In the genomic region with DNA sequence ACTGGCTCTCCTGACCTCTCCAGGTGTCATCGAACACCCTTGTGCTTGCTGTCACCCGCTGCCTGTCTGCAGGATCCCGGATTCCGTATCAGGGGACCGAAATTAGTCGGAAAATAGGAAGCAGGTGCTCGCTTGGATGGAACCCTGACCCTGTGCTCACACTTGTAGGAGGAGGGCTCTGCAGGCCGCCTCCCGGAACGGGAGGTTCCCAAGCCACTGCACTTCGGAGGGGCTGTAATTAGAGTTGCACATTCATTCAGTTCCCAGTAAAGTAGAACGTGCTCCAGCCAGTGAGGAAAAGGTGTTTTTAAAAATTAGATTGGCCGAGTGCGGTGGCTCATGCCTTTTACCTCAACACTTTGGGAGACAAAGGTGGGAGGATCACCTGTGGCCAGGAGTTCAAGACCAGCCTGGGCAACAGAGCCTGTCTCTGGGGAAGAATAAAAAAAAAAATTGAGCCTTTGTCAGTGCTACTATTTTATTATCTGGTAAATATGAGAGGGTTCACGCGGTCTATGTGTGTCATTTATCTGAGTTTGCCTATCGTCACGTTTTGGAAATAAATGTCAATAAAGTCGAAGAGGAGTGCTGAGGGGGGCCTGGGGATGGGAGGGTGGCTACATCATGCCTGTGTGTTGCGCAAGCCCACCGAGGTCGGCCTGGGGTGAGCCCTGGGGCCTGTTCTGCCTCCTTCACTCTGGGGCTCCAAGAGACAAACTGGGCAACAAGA, we compare ENCODE assay signal across 8 cellular contexts. TPM values are rescaled to one million over a fixed set of nuclear protein-coding genes. Genes with fewer than 3 reads are reported as not detected.
A peak's percentile ranks its signal among the peaks of the same experiment; 100 is the strongest.
DNase-seq lines count a peak whose midpoint lies in the region; ATAC-seq, FAIRE-seq and TF ChIP-seq lines count a peak whose summit lies in the region.

No MANE protein-coding gene starts in this region.

- H3K9me3 Mint-ChIP-seq in neural progenitor cell: no peaks in the 10 kb centered on the region
- no peaks in the 10 kb centered on the region for H3K9me3 Mint-ChIP-seq in type B pancreatic cell

- H3K9me3 ChIP-seq in neural progenitor cell (ENCODE audit: low read depth): no peaks in the 10 kb centered on the region

- peaks cover 2% of the 10 kb centered on the region for H3K27me3 Mint-ChIP-seq in neural progenitor cell (ENCODE audit: insufficient read depth, low read depth)
- H3K27me3 Mint-ChIP-seq in type B pancreatic cell: no peaks in the 10 kb centered on the region

- H3K36me3 ChIP-seq in neural progenitor cell: no peaks in the 10 kb centered on the region

- no peaks in the 10 kb centered on the region for H4K20me1 ChIP-seq in neural progenitor cell (ENCODE audit: low read depth)

- peaks cover 18% of the 10 kb centered on the region for H3K4me1 Mint-ChIP-seq in neural progenitor cell
- peaks cover 17% of the 10 kb centered on the region for H3K4me1 Mint-ChIP-seq in type B pancreatic cell (ENCODE audit: unreplicated experiment)

- no peaks in the 10 kb centered on the region for H3K36me3 Mint-ChIP-seq in neural progenitor cell
- H3K36me3 Mint-ChIP-seq in type B pancreatic cell: no peaks in the 10 kb centered on the region

- no peaks in the 10 kb centered on the region for H3K4me1 ChIP-seq in neural progenitor cell

- H3K27ac Mint-ChIP-seq in neural progenitor cell (peak overlapping the region; percentile 88), type B pancreatic cell (peak overlapping the region; percentile 79)

- TF ChIP-seq CTCF in C4-2B (conservative IDR thresholded peaks at IDR 0.05): no peak
- no peak for TF ChIP-seq CTCF in HL-60 (IDR thresholded peaks at IDR 0.05; ENCODE audit: insufficient read depth, low read length)
- TF ChIP-seq CTCF in neural progenitor cell (IDR thresholded peaks at IDR 0.05): no peak
- no peak for TF ChIP-seq CTCF in type B pancreatic cell (conservative IDR thresholded peaks at IDR 0.05)

- no peak for FAIRE-seq in frontal cortex (lab: Jason Lieb, UNC)

- no peak overlapping the region for H3K9ac ChIP-seq in neural progenitor cell

- H3K27me3 ChIP-seq in HL-60 (ENCODE audit: insufficient read depth, poor library complexity, severe bottlenecking): no peaks in the 10 kb centered on the region
- no peaks in the 10 kb centered on the region for H3K27me3 ChIP-seq in neural progenitor cell

- H3K79me2 ChIP-seq in neural progenitor cell (ENCODE audit: low read depth): peaks cover 25% of the 10 kb centered on the region

- H3K4me3 Mint-ChIP-seq in neural progenitor cell: peak overlapping the region; percentile 85
- peak overlapping the region; percentile 86 for H3K4me3 Mint-ChIP-seq in type B pancreatic cell

- peak overlapping the region; percentile 78 for H3K4me3 ChIP-seq in HL-60 (replicated peaks; ENCODE audit: insufficient read depth, low read length)
- H3K4me3 ChIP-seq in neural progenitor cell: no peak overlapping the region

- ATAC-seq in esophagus mucosa: peak; percentile 55

- peak overlapping the region; percentile 91 for H3K4me2 ChIP-seq in neural progenitor cell

- peaks cover 33% of the 10 kb centered on the region for H3F3A ChIP-seq in neural progenitor cell (ENCODE audit: low read depth)

- peak overlapping the region; percentile 99 for H3K27ac ChIP-seq in C4-2B
- peak overlapping the region; percentile 97 for H3K27ac ChIP-seq in HL-60 (replicated peaks)
- H3K27ac ChIP-seq in neural progenitor cell: no peak overlapping the region

- H2AFZ ChIP-seq in neural progenitor cell (replicated peaks): no peak overlapping the region

- DNase-seq in HL-60 (ENCODE audit: low read depth in 1 of 2, low spot score in 1 of 2) (peak; percentile 72 to 92), NCI-H82 treated with DMSO at 0.1 percent for 48 hours (lab: John Stamatoyannopoulos, UW; ENCODE audit: unreplicated experiment) (peak; percentile 71), neural progenitor cell (ENCODE audit: low spot score) (no peak), type B pancreatic cell (ENCODE audit: extremely low spot score, unreplicated experiment) (no peak), frontal cortex (ENCODE audit: low spot score in 2 of 2) (no peak)
- DNase-seq in activated CD8-positive, alpha-beta memory T cell treated with anti-CD3 and anti-CD28 coated beads, Interleukin-2, amount 50 U/mL, for 4 hours: peak; percentile 62

RNA-seq across cellular contexts. Expression of a gene that starts 1.5 kb away (rescaled TPM):
- 6.9 TPM for total RNA-seq in esophagus mucosa
- total RNA-seq in neural progenitor cell (ENCODE audit: low replicate concordance): 8.0 and 18.6 TPM in 2 replicates
- 11.9 and 13.9 TPM in 2 replicates for total RNA-seq in type B pancreatic cell (ENCODE audit: low replicate concordance)
- 6.1 TPM for total RNA-seq in frontal cortex

RNA-seq across cellular contexts. Expression of a gene that starts 24.8 kb away (rescaled TPM):
- 4.6 TPM for total RNA-seq in esophagus mucosa
- 3.3 and 6.1 TPM in 2 replicates for total RNA-seq in neural progenitor cell (ENCODE audit: low replicate concordance)
- 38.9 and 40.8 TPM in 2 replicates for total RNA-seq in type B pancreatic cell (ENCODE audit: low replicate concordance)
- 104 TPM for total RNA-seq in frontal cortex

RNA-seq across cellular contexts. Expression of a gene that starts 29.7 kb away (rescaled TPM):
- total RNA-seq in esophagus mucosa: 12.2 TPM
- total RNA-seq in neural progenitor cell (ENCODE audit: low replicate concordance): 6.0 and 16.7 TPM in 2 replicates
- total RNA-seq in type B pancreatic cell (ENCODE audit: low replicate concordance): 20.7 and 39.2 TPM in 2 replicates
- total RNA-seq in frontal cortex: 8.2 TPM

RNA-seq across cellular contexts. Expression of a gene that starts 54.4 kb away (rescaled TPM):
- total RNA-seq in esophagus mucosa (32.0 TPM), neural progenitor cell (ENCODE audit: low replicate concordance) (2.9 and 17.7 TPM in 2 replicates), type B pancreatic cell (ENCODE audit: low replicate concordance) (24.2 and 43.1 TPM in 2 replicates), frontal cortex (3.7 TPM)

Comparison
In these comparisons a context has a peak if more than half of its experiments do, and no peak if none do; other contexts are left out.
1. DNase-seq: peak in HL-60 (2 of 2), NCI-H82 treated with DMSO at 0.1 percent for 48 hours (single experiment) and activated CD8-positive, alpha-beta memory T cell treated with anti-CD3 and anti-CD28 coated beads, Interleukin-2, amount 50 U/mL, for 4 hours (single experiment); none in neural progenitor cell (single experiment), type B pancreatic cell (single experiment) and frontal cortex (0 of 2).